Comparison of ENCODE assay signal across 1 cellular context in genomic region chr5:172770675-172771438, GRCh38.
TF ChIP-seq lines count a peak whose summit lies in the region.

TSS of gene DUSP1 (minus strand) at chr5:172771195. CDS start at chr5:172770952, 243 bp downstream.

TF ChIP-seq in HepG2, 621 proteins besides CTCF, POLR2A, EP300 and RAD21 (continued from another document and continues in another):
- TF ChIP-seq LBX2 (CRISPR knock-in tag; IDR thresholded peaks at IDR 0.05; ENCODE audit: borderline replicate concordance) = no peak; the same call in 1 of the 2 replicates
- TF ChIP-seq MLX (CRISPR knock-in tag; IDR thresholded peaks at IDR 0.05) = peak; percentile 74; the same call in 1 of the 2 replicates
- TF ChIP-seq MEF2D (CRISPR knock-in tag; IDR thresholded peaks at IDR 0.05) = peak; percentile 41; the same call in 1 of the 2 replicates
- TF ChIP-seq FOXP4 (CRISPR knock-in tag; IDR thresholded peaks at IDR 0.05) = no peak; the same call in 1 of the 2 replicates
- TF ChIP-seq ZNF678 (CRISPR knock-in tag; IDR thresholded peaks at IDR 0.05) = no peak
- TF ChIP-seq SIN3A (IDR thresholded peaks at IDR 0.05; ENCODE audit: borderline replicate concordance, low read depth, low read length) = peak; percentile 92; the same call in 1 of the 2 replicates
- peak; percentile 69 for TF ChIP-seq ZNF709 (CRISPR knock-in tag; IDR thresholded peaks at IDR 0.05)
- no peak for TF ChIP-seq TIGD3 (CRISPR knock-in tag; IDR thresholded peaks at IDR 0.05; ENCODE audit: borderline replicate concordance)
- peak; percentile 50 for TF ChIP-seq ZNF547 (CRISPR knock-in tag; IDR thresholded peaks at IDR 0.05)
- TF ChIP-seq SRSF1 (optimal IDR thresholded peaks at IDR 0.05; ENCODE audit: low read depth, low read length) = peak; percentile 94
- peak; percentile 85 for TF ChIP-seq ZHX2 (IDR thresholded peaks at IDR 0.05; ENCODE audit: low read depth)
- no peak for TF ChIP-seq ZHX2 (CRISPR knock-in tag; IDR thresholded peaks at IDR 0.05; ENCODE audit: borderline replicate concordance)
- TF ChIP-seq FIP1L1 (IDR thresholded peaks at IDR 0.05; ENCODE audit: borderline replicate concordance, insufficient read depth, low read depth, low read length) = peak; percentile 83; the same call in 1 of the 2 replicates
- no peak for TF ChIP-seq SRSF4 (IDR thresholded peaks at IDR 0.05; ENCODE audit: low read depth, low read length, poor library complexity, severe bottlenecking)
- TF ChIP-seq AHDC1 (CRISPR knock-in tag; IDR thresholded peaks at IDR 0.05; ENCODE audit: borderline replicate concordance) = peak; percentile 77; the same call in 1 of the 2 replicates
- no peak for TF ChIP-seq KLF13 (CRISPR knock-in tag; IDR thresholded peaks at IDR 0.05)
- peak; percentile 40; the same call in 1 of the 2 replicates for TF ChIP-seq HDAC2 (CRISPR knock-in tag; IDR thresholded peaks at IDR 0.05)
- no peak for TF ChIP-seq ZNF772 (CRISPR knock-in tag; IDR thresholded peaks at IDR 0.05)
- peak; percentile 78; the same call in 1 of the 2 replicates for TF ChIP-seq SMAD3 (CRISPR knock-in tag; IDR thresholded peaks at IDR 0.05)
- TF ChIP-seq GRHL1 (CRISPR knock-in tag; conservative IDR thresholded peaks at IDR 0.05) = no peak
- TF ChIP-seq BCL6 (CRISPR knock-in tag; IDR thresholded peaks at IDR 0.05) = peak; percentile 59
- TF ChIP-seq HES4 (CRISPR knock-in tag; IDR thresholded peaks at IDR 0.05; ENCODE audit: borderline replicate concordance) = 0 out of 2 replicates have a peak, but pooled peaks have one; percentile 14
- peak; percentile 74 for TF ChIP-seq GABPB1 (CRISPR knock-in tag; IDR thresholded peaks at IDR 0.05)
- no peak for TF ChIP-seq ETV5 (CRISPR knock-in tag; IDR thresholded peaks at IDR 0.05; ENCODE audit: borderline replicate concordance)
- peak; percentile 75; the same call in 1 of the 2 replicates for TF ChIP-seq SNAPC5 (CRISPR knock-in tag; IDR thresholded peaks at IDR 0.05; ENCODE audit: borderline replicate concordance)
- 0 out of 2 replicates have a peak, but pooled peaks have one; percentile 23 for TF ChIP-seq ZNF180 (CRISPR knock-in tag; IDR thresholded peaks at IDR 0.05; ENCODE audit: borderline replicate concordance, low read depth)
- TF ChIP-seq RBFOX2 (IDR thresholded peaks at IDR 0.05; ENCODE audit: low read depth, low read length) = peak; percentile 98
- TF ChIP-seq THAP9 (CRISPR knock-in tag; IDR thresholded peaks at IDR 0.05; ENCODE audit: borderline replicate concordance) = peak; percentile 69; the same call in 1 of the 2 replicates
